ENCODE assay signal across 24 cellular contexts in the genomic region with DNA sequence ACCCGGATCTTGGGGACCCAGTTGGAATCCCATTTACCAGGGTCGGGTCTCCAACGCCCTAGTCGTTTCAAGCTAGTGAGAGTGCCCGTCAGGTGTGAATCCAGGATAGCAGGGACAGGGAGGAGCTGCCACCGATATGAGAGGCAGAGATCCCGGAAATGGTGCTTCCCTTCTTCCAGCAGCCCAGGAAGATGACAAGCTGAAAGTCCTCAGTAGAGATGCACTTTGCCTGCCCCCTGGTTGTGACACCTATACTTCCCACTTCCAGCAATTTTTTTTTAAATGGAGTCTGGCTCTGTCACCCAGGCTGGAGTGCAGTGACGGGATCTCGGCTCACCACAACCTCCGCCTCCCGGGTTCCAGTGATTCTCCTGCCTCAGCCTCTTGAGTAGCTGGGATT.
DNase-seq lines count a peak whose midpoint lies in the region; ATAC-seq and TF ChIP-seq lines count a peak whose summit lies in the region.
"Had no signal": no experiment of that assay in that cellular context is flagged by ENCODE, and none has a peak within 500 bp of the region (broad histone marks: within the 10 kb centered on the region; RNA-seq: fewer than 3 reads in every experiment).

No MANE protein-coding gene starts in this region.

- H3K4me3 ChIP-seq in WERI-Rb-1 (ENCODE audit: low read depth, low read length) (no peak overlapping the region), mesendoderm (ENCODE audit: low read length) (no peak overlapping the region), PC-3 (ENCODE audit: low read length) (no peak overlapping the region)
- H3K4me3 ChIP-seq: MG63, psoas muscle had no signal

- intact Hi-C loops in PC-3 (cut with micrococcal nuclease) = no loop called here

- BruUV-seq in PC-3 (replicated peaks; lab: Mats Ljungman, UMichigan) = no TSS peak

- H3K9me2 ChIP-seq in PC-3 (replicated peaks; ENCODE audit: low read length) = no peaks in the 10 kb centered on the region

- H3K36me3 ChIP-seq in WERI-Rb-1 (no peaks in the 10 kb centered on the region), mesendoderm (ENCODE audit: control insufficient read depth, insufficient read depth, low read length) (no peaks in the 10 kb centered on the region), PC-3 (ENCODE audit: low read depth, low read length) (no peaks in the 10 kb centered on the region)
- H3K36me3 ChIP-seq: MG63 had no signal

- H4K8ac ChIP-seq in mesendoderm (ENCODE audit: low read depth, low read length) = no peak overlapping the region

- no peak overlapping the region for H3K18ac ChIP-seq in mesendoderm (ENCODE audit: low read length)

- no peak overlapping the region for H3K56ac ChIP-seq in mesendoderm (ENCODE audit: low read length)

- WGBS in mesendoderm (ENCODE audit: extremely low coverage, insufficient coverage, low lambda C conversion rate) = no CpG with 5 or more reads among the region's 11 CpGs

- POLR2A ChIA-PET in PC-3 (lab: Charles Lee; ENCODE audit: unreplicated experiment) = no interaction called here

- H2BK15ac ChIP-seq in mesendoderm (replicated peaks; ENCODE audit: low read depth) = no peak overlapping the region

- H3K79me2 ChIP-seq in mesendoderm (ENCODE audit: control insufficient read depth, insufficient read depth, low read length) (no peaks in the 10 kb centered on the region), PC-3 (ENCODE audit: low read length) (no peaks in the 10 kb centered on the region)

- no peak overlapping the region for H2BK120ac ChIP-seq in mesendoderm (ENCODE audit: low read depth, low read length)

- H3K27me3 ChIP-seq in WERI-Rb-1 (ENCODE audit: insufficient read depth, low read depth, severe bottlenecking) = no peaks in the 10 kb centered on the region
- H3K27me3 ChIP-seq in mesendoderm (ENCODE audit: insufficient read depth, low read length, poor library complexity) = no peaks in the 10 kb centered on the region
- no peaks in the 10 kb centered on the region for H3K27me3 ChIP-seq in PC-3 (ENCODE audit: low read length)
- H3K27me3 ChIP-seq: MG63 had no signal

- no peak overlapping the region for H2AFZ ChIP-seq in PC-3 (ENCODE audit: low read length)

- H4K5ac ChIP-seq in mesendoderm (ENCODE audit: low read length) = no peak overlapping the region

- no peaks in the 10 kb centered on the region for H3K4me1 ChIP-seq in mesendoderm (ENCODE audit: control insufficient read depth, low read depth, low read length)
- H3K4me1 ChIP-seq in PC-3 (ENCODE audit: insufficient read depth, low read length) = peaks cover 14% of the 10 kb centered on the region; the same call in 1 of the 2 replicates
- H3K4me1 ChIP-seq: psoas muscle had no signal

- H2BK5ac ChIP-seq in mesendoderm (ENCODE audit: low read length) = no peak overlapping the region

- H2AK5ac ChIP-seq in mesendoderm (ENCODE audit: low read length) = no peak overlapping the region

- H3K4me2 ChIP-seq in mesendoderm (ENCODE audit: low read length) (no peak overlapping the region), PC-3 (ENCODE audit: low read length) (no peak overlapping the region)

- H3K9ac ChIP-seq in mesendoderm (ENCODE audit: low read length) (no peak overlapping the region), PC-3 (ENCODE audit: low read length) (no peak overlapping the region)

- H3K9me3 ChIP-seq in WERI-Rb-1 (ENCODE audit: severe bottlenecking) = no peaks in the 10 kb centered on the region
- H3K9me3 ChIP-seq in PC-3 (ENCODE audit: low read length) = no peaks in the 10 kb centered on the region
- H3K9me3 ChIP-seq: MG63, psoas muscle had no signal

- no peaks in the 10 kb centered on the region for H3K79me1 ChIP-seq in mesendoderm (ENCODE audit: low read length)

- no peaks in the 10 kb centered on the region for H4K20me1 ChIP-seq in PC-3 (ENCODE audit: low read length)

- CTCF ChIA-PET in PC-3 (lab: Charles Lee) = no interaction called here

- H3K27ac ChIP-seq in WERI-Rb-1 (no peak overlapping the region), mesendoderm (ENCODE audit: low read depth, low read length) (no peak overlapping the region), PC-3 (ENCODE audit: low read length) (no peak overlapping the region)
- H3K27ac ChIP-seq: psoas muscle had no signal

- DNase-seq in NCI-H1092 treated with DMSO at 0.1 percent for 48 hours (lab: John Stamatoyannopoulos, UW) (peak; percentile 10), NCI-H1092 (lab: John Stamatoyannopoulos, UW) (no peak), NCI-H2029 (lab: John Stamatoyannopoulos, UW) (peak; percentile 43), WERI-Rb-1 (peak; percentile 30), mesendoderm (peak; percentile 40), PC-3 (no peak), activated T-cell treated with anti-CD3 and anti-CD28 coated beads for 4 hours (no peak)
- no peak for DNase-seq in activated CD4-positive, alpha-beta T cell treated with anti-CD3 and anti-CD28 coated beads, Interleukin-2, amount 50 U/mL, for 1 hour
- DNase-seq: 8988T; activated B cell treated with CpG ODN at 0.5 μM for 24 hours; activated CD4-positive, alpha-beta T cell treated with anti-CD3 and anti-CD28 coated beads, Interleukin-2, amount 50 U/mL, for 4 hours; aorta; central memory CD4-positive, alpha-beta T cell; dermis blood vessel endothelial cell; DMS79; GF-D8; kidney glomerular epithelial cell; MG63; NCI-H1436 treated with DMSO at 0.1 percent for 48 hours; NCI-H2227 treated with DMSO at 0.1 percent for 48 hours; psoas muscle; stimulated activated CD8-positive, alpha-beta memory T cell treated with anti-CD3 and anti-CD28 coated beads, Interleukin-4, amount 100 ng/mL, for 48 hours; trophoblast cell had no signal

- no peak overlapping the region for H3K4ac ChIP-seq in mesendoderm (ENCODE audit: low read depth, low read length)

- no peak overlapping the region for H3K23ac ChIP-seq in mesendoderm (ENCODE audit: low read length)

- ATAC-seq in PC-3 = no peak
- ATAC-seq: activated naive CD4-positive, alpha-beta T cell treated with anti-CD3 and anti-CD28 coated beads, Interleukin-2, amount 50 U/mL, for 72 hours; psoas muscle had no signal

- TF ChIP-seq CTCF in WERI-Rb-1 (IDR thresholded peaks at IDR 0.05; ENCODE audit: low read depth, low read length) (peak; percentile 38; the same call in 1 of the 2 replicates), PC-3 (conservative IDR thresholded peaks at IDR 0.05; ENCODE audit: low read depth, low read length) (no peak)

- no peaks in the 10 kb centered on the region for H3F3A ChIP-seq in PC-3 (ENCODE audit: low read length, unreplicated experiment)

Comparison
In these comparisons a context has a peak if more than half of its experiments do, and no peak if none do; other contexts are left out.
1. DNase-seq: peak in NCI-H1092 treated with DMSO at 0.1 percent for 48 hours (single experiment), NCI-H2029 (single experiment), WERI-Rb-1 (single experiment) and mesendoderm (single experiment); none in NCI-H1092 (single experiment), PC-3 (single experiment), activated CD4-positive, alpha-beta T cell treated with anti-CD3 and anti-CD28 coated beads, Interleukin-2, amount 50 U/mL, for 1 hour (single experiment) and activated T-cell treated with anti-CD3 and anti-CD28 coated beads for 4 hours (single experiment).